In the genomic region with DNA sequence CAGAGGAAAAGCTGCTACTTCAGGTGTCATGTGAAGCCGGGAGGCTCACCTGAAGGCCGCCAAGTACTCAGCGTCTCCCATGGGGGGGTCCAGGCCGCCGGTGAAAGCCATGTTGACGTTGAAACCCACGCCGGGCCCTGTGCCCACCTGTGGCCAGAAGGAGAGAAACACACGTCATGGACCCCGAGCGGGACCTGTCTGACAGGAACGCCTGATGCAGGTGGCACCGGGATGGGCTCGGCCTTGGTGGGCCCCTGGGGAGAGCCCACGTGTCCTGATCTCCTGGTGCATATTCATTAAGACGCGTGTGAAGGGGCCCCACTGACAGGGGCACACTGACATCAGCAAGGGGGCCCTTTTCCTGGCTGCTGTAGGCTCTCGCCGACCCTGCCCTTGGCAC, we compare ENCODE assay signal across 38 cellular contexts.
"Had no signal": no experiment of that assay in that cellular context is flagged by ENCODE, and none has a peak within 500 bp of the region (broad histone marks: within the 10 kb centered on the region; RNA-seq: fewer than 3 reads in every experiment).

No MANE protein-coding gene starts in this region.

- H3K4me3 Mint-ChIP-seq: activated CD4-positive, alpha-beta memory T cell treated with anti-CD3 and anti-CD28 coated beads, Interleukin-2, amount 10 ng/mL, durations not matched to agents 7 days and 5 days; activated CD4-positive, alpha-beta T cell treated with anti-CD3 and anti-CD28 coated beads for 36 hours; activated CD4-positive, alpha-beta T cell treated with anti-CD3 and anti-CD28 coated beads, Interleukin-2, amount 10 ng/mL, durations not matched to agents 7 days and 5 days; activated CD8-positive, alpha-beta memory T cell treated with anti-CD3 and anti-CD28 coated beads, Interleukin-2, amount 10 ng/mL, durations not matched to agents 7 days and 5 days; activated CD8-positive, alpha-beta T cell treated with anti-CD3 and anti-CD28 coated beads, Interleukin-2, amount 10 ng/mL, durations not matched to agents 7 days and 5 days; activated naive CD4-positive, alpha-beta T cell treated with anti-CD3 and anti-CD28 coated beads, Interleukin-2, amount 10 ng/mL, durations not matched to agents 7 days and 5 days; activated naive CD4-positive, alpha-beta T cell treated with anti-CD3 and anti-CD28 coated beads, Interleukin-2, amount 50 U/mL, for 24 hours; activated naive CD8-positive, alpha-beta T cell; activated naive CD8-positive, alpha-beta T cell treated with anti-CD3 and anti-CD28 coated beads, Interleukin-2, amount 10 ng/mL, durations not matched to agents 7 days and 5 days; activated naive CD8-positive, alpha-beta T cell treated with anti-CD3 and anti-CD28 coated beads, Interleukin-2, amount 50 U/mL, for 24 hours; activated T-cell treated with anti-CD3 and anti-CD28 coated beads, Interleukin-2, amount 50 U/mL, for 24 hours; brain; central memory CD8-positive, alpha-beta T cell; T-helper 1 cell treated with Interleukin-12 subunit alpha and Interleukin-12 subunit beta and Interleukin-4 antibody, amounts not matched to agents 30 μg/mL and 1 μg/mL, for 36 hours; T-helper 2 cell treated with Interferon-gamma antibody and Interleukin-4, amounts not matched to agents 5 μg/mL and 100 μg/mL, for 36 hours; WTC11 had no signal

- H3K4me1 Mint-ChIP-seq: activated CD4-positive, alpha-beta memory T cell treated with anti-CD3 and anti-CD28 coated beads, Interleukin-2, amount 10 ng/mL, durations not matched to agents 7 days and 5 days; activated CD4-positive, alpha-beta T cell treated with anti-CD3 and anti-CD28 coated beads for 36 hours; activated CD4-positive, alpha-beta T cell treated with anti-CD3 and anti-CD28 coated beads, Interleukin-2, amount 10 ng/mL, durations not matched to agents 7 days and 5 days; activated CD8-positive, alpha-beta memory T cell treated with anti-CD3 and anti-CD28 coated beads, Interleukin-2, amount 10 ng/mL, durations not matched to agents 7 days and 5 days; activated naive CD4-positive, alpha-beta T cell treated with anti-CD3 and anti-CD28 coated beads, Interleukin-2, amount 10 ng/mL, durations not matched to agents 7 days and 5 days; activated naive CD4-positive, alpha-beta T cell treated with anti-CD3 and anti-CD28 coated beads, Interleukin-2, amount 50 U/mL, for 24 hours; activated naive CD8-positive, alpha-beta T cell treated with anti-CD3 and anti-CD28 coated beads, Interleukin-2, amount 50 U/mL, for 24 hours; central memory CD8-positive, alpha-beta T cell; WTC11 had no signal

- H3K9me3 Mint-ChIP-seq: activated CD4-positive, alpha-beta memory T cell treated with anti-CD3 and anti-CD28 coated beads, Interleukin-2, amount 10 ng/mL, durations not matched to agents 7 days and 5 days; activated CD4-positive, alpha-beta T cell treated with anti-CD3 and anti-CD28 coated beads, Interleukin-2, amount 10 ng/mL, durations not matched to agents 7 days and 5 days; activated naive CD4-positive, alpha-beta T cell treated with anti-CD3 and anti-CD28 coated beads, Interleukin-2, amount 10 ng/mL, durations not matched to agents 7 days and 5 days; activated naive CD4-positive, alpha-beta T cell treated with anti-CD3 and anti-CD28 coated beads, Interleukin-2, amount 50 U/mL, for 24 hours; activated naive CD8-positive, alpha-beta T cell treated with anti-CD3 and anti-CD28 coated beads, Interleukin-2, amount 10 ng/mL, durations not matched to agents 7 days and 5 days; activated naive CD8-positive, alpha-beta T cell treated with anti-CD3 and anti-CD28 coated beads, Interleukin-2, amount 50 U/mL, for 24 hours; activated T-cell treated with anti-CD3 and anti-CD28 coated beads, Interleukin-2, amount 50 U/mL, for 24 hours; activated T-helper 2 cell treated with anti-CD3 and anti-CD28 coated beads, Interferon-gamma antibody, Interleukin-2, Interleukin-4, amounts not matched to agents 10 μg/mL and 5 μg/mL and 100 μg/mL, durations not matched to agents 14 hours and 24 hours and 36 hours; brain; central memory CD8-positive, alpha-beta T cell; T-helper 1 cell treated with Interleukin-12 subunit alpha and Interleukin-12 subunit beta and Interleukin-4 antibody, amounts not matched to agents 30 μg/mL and 1 μg/mL, for 36 hours; T-helper 2 cell treated with Interferon-gamma antibody and Interleukin-4, amounts not matched to agents 5 μg/mL and 100 μg/mL, for 36 hours; WTC11 had no signal

- ATAC-seq: activated CD4-positive, alpha-beta T cell treated with anti-CD3 and anti-CD28 coated beads for 36 hours; activated CD4-positive, CD25-positive, alpha-beta regulatory T cell treated with anti-CD3 and anti-CD28 coated beads, Interleukin-2, amount 50 U/mL, for 24 hours; activated CD8-positive, alpha-beta memory T cell treated with anti-CD3 and anti-CD28 coated beads, Interleukin-2, amount 10 ng/mL, durations not matched to agents 7 days and 5 days; activated CD8-positive, alpha-beta T cell treated with anti-CD3 and anti-CD28 coated beads, Interleukin-2, amount 10 ng/mL, durations not matched to agents 7 days and 5 days; WTC11 had no signal

- H3K27ac ChIP-seq: ascending aorta, cardiac muscle cell, WERI-Rb-1 had no signal

- H3K4me3 ChIP-seq: ascending aorta, cardiac muscle cell had no signal

- DNase-seq: activated CD4-positive, alpha-beta memory T cell treated with anti-CD3 and anti-CD28 coated beads, Interleukin-2, amount 10 ng/mL, durations not matched to agents 7 days and 5 days; activated CD4-positive, alpha-beta T cell treated with anti-CD3 and anti-CD28 coated beads for 1 hour; activated CD4-positive, alpha-beta T cell treated with anti-CD3 and anti-CD28 coated beads for 36 hours; activated CD4-positive, alpha-beta T cell treated with anti-CD3 and anti-CD28 coated beads for 48 hours; activated CD4-positive, alpha-beta T cell treated with anti-CD3 and anti-CD28 coated beads, Interleukin-2, amount 10 ng/mL, durations not matched to agents 7 days and 5 days; activated CD4-positive, alpha-beta T cell treated with anti-CD3 and anti-CD28 coated beads, Interleukin-2, amount 50 U/mL, for 48 hours; activated CD4-positive, CD25-positive, alpha-beta regulatory T cell; activated CD8-positive, alpha-beta memory T cell treated with anti-CD3 and anti-CD28 coated beads for 24 hours; activated CD8-positive, alpha-beta memory T cell treated with anti-CD3 and anti-CD28 coated beads, Interleukin-2, amount 10 ng/mL, durations not matched to agents 7 days and 5 days; activated CD8-positive, alpha-beta memory T cell treated with anti-CD3 and anti-CD28 coated beads, Interleukin-2, amount 50 U/mL, for 48 hours; activated CD8-positive, alpha-beta T cell treated with anti-CD3 and anti-CD28 coated beads, Interleukin-2, amount 10 ng/mL, durations not matched to agents 7 days and 5 days; activated effector memory CD4-positive, alpha-beta T cell treated with Interleukin-2 at 50 U/mL for 16 hours; activated gamma-delta T cell; activated naive CD4-positive, alpha-beta T cell treated with anti-CD3 and anti-CD28 coated beads, Interleukin-2, amount 10 ng/mL, durations not matched to agents 7 days and 5 days; activated naive CD4-positive, alpha-beta T cell treated with Interleukin-2 at 50 U/mL for 16 hours; activated naive CD8-positive, alpha-beta T cell treated with anti-CD3 and anti-CD28 coated beads, Interleukin-2, amount 10 ng/mL, durations not matched to agents 7 days and 5 days; activated naive CD8-positive, alpha-beta T cell treated with anti-CD3 and anti-CD28 coated beads, Interleukin-2, amount 50 U/mL, for 24 hours; activated T-cell treated with anti-CD3 and anti-CD28 coated beads, Interleukin-2, amount 50 U/mL, for 24 hours; activated T-cell treated with anti-CD3 and anti-CD28 coated beads, Interleukin-2, amount 50 U/mL, for 48 hours; amygdala; anterior cingulate cortex; caudate nucleus; cerebellar nuclear complex; T-helper 1 cell; T-helper 2 cell; T-helper 9 cell; WERI-Rb-1 had no signal

- H3K27me3 Mint-ChIP-seq: activated CD4-positive, alpha-beta memory T cell treated with anti-CD3 and anti-CD28 coated beads, Interleukin-2, amount 10 ng/mL, durations not matched to agents 7 days and 5 days; activated CD4-positive, alpha-beta T cell treated with anti-CD3 and anti-CD28 coated beads for 36 hours; activated CD4-positive, alpha-beta T cell treated with anti-CD3 and anti-CD28 coated beads, Interleukin-2, amount 10 ng/mL, durations not matched to agents 7 days and 5 days; activated CD8-positive, alpha-beta memory T cell treated with anti-CD3 and anti-CD28 coated beads, Interleukin-2, amount 10 ng/mL, durations not matched to agents 7 days and 5 days; activated naive CD4-positive, alpha-beta T cell treated with anti-CD3 and anti-CD28 coated beads, Interleukin-2, amount 10 ng/mL, durations not matched to agents 7 days and 5 days; activated naive CD4-positive, alpha-beta T cell treated with anti-CD3 and anti-CD28 coated beads, Interleukin-2, amount 50 U/mL, for 24 hours; activated naive CD8-positive, alpha-beta T cell; activated naive CD8-positive, alpha-beta T cell treated with anti-CD3 and anti-CD28 coated beads, Interleukin-2, amount 10 ng/mL, durations not matched to agents 7 days and 5 days; activated naive CD8-positive, alpha-beta T cell treated with anti-CD3 and anti-CD28 coated beads, Interleukin-2, amount 50 U/mL, for 24 hours; activated T-cell treated with anti-CD3 and anti-CD28 coated beads, Interleukin-2, amount 50 U/mL, for 24 hours; brain; central memory CD8-positive, alpha-beta T cell had no signal

- H3K27ac Mint-ChIP-seq: activated CD4-positive, alpha-beta memory T cell treated with anti-CD3 and anti-CD28 coated beads, Interleukin-2, amount 10 ng/mL, durations not matched to agents 7 days and 5 days; activated CD4-positive, alpha-beta T cell treated with anti-CD3 and anti-CD28 coated beads for 36 hours; activated CD4-positive, alpha-beta T cell treated with anti-CD3 and anti-CD28 coated beads, Interleukin-2, amount 10 ng/mL, durations not matched to agents 7 days and 5 days; activated CD8-positive, alpha-beta memory T cell treated with anti-CD3 and anti-CD28 coated beads, Interleukin-2, amount 10 ng/mL, durations not matched to agents 7 days and 5 days; activated CD8-positive, alpha-beta T cell treated with anti-CD3 and anti-CD28 coated beads, Interleukin-2, amount 10 ng/mL, durations not matched to agents 7 days and 5 days; activated naive CD4-positive, alpha-beta T cell treated with anti-CD3 and anti-CD28 coated beads, Interleukin-2, amount 10 ng/mL, durations not matched to agents 7 days and 5 days; activated naive CD4-positive, alpha-beta T cell treated with anti-CD3 and anti-CD28 coated beads, Interleukin-2, amount 50 U/mL, for 24 hours; activated naive CD8-positive, alpha-beta T cell; activated naive CD8-positive, alpha-beta T cell treated with anti-CD3 and anti-CD28 coated beads, Interleukin-2, amount 10 ng/mL, durations not matched to agents 7 days and 5 days; activated naive CD8-positive, alpha-beta T cell treated with anti-CD3 and anti-CD28 coated beads, Interleukin-2, amount 50 U/mL, for 24 hours; activated T-cell treated with anti-CD3 and anti-CD28 coated beads, Interleukin-2, amount 50 U/mL, for 24 hours; activated T-helper 2 cell treated with anti-CD3 and anti-CD28 coated beads, Interferon-gamma antibody, Interleukin-2, Interleukin-4, amounts not matched to agents 10 μg/mL and 5 μg/mL and 100 μg/mL, durations not matched to agents 14 hours and 24 hours and 36 hours; T-helper 1 cell treated with Interleukin-12 subunit alpha and Interleukin-12 subunit beta and Interleukin-4 antibody, amounts not matched to agents 30 μg/mL and 1 μg/mL, for 36 hours; WTC11 had no signal

- H3K27me3 ChIP-seq: ascending aorta, cardiac muscle cell had no signal

- H3K4me1 ChIP-seq: ascending aorta had no signal

- H3K36me3 ChIP-seq: cardiac muscle cell, WERI-Rb-1 had no signal

- H3K9me3 ChIP-seq: ascending aorta had no signal
